23 cellular contexts compared by ENCODE assay signal in genomic region chr14:36134026-36134425, GRCh38. TPM values are rescaled to one million over a fixed set of nuclear protein-coding genes. Genes with fewer than 3 reads are reported as not detected.
DNase-seq lines count a peak whose midpoint lies in the region; TF ChIP-seq lines count a peak whose summit lies in the region.
"Had no signal": no experiment of that assay in that cellular context is flagged by ENCODE, and none has a peak within 500 bp of the region (broad histone marks: within the 10 kb centered on the region; RNA-seq: fewer than 3 reads in every experiment).

No MANE protein-coding gene starts in this region.

- H3K9me3 ChIP-seq in effector memory CD4-positive, alpha-beta T cell (ENCODE audit: control insufficient read depth, low read length) = no peaks in the 10 kb centered on the region
- H3K9me3 ChIP-seq: BLaER1, Peyer's patch had no signal

- H3K36me3 ChIP-seq in brain microvascular endothelial cell (replicated peaks) = no peaks in the 10 kb centered on the region
- no peaks in the 10 kb centered on the region for H3K36me3 ChIP-seq in effector memory CD4-positive, alpha-beta T cell (ENCODE audit: control insufficient read depth, insufficient read depth, low read length)
- H3K36me3 ChIP-seq: BLaER1, Peyer's patch had no signal

- DNase-seq in DMS79 (lab: John Stamatoyannopoulos, UW) (peak; percentile 52), DMS79 treated with DMSO at 0.1 percent for 48 hours (lab: John Stamatoyannopoulos, UW) (no peak), ELR (ENCODE audit: low read depth) (peak; percentile 11), M059J (ENCODE audit: low read depth) (peak; percentile 2), brain microvascular endothelial cell (peak; percentile 1), HuH-7 (ENCODE audit: low spot score) (no peak)
- DNase-seq in effector memory CD4-positive, alpha-beta T cell = no peak
- DNase-seq: CD4-positive, CD25-positive, alpha-beta regulatory T cell; EL; GF-D8; H9; IMR-90; KG1; NCI-H2029; NCI-H2227 treated with DMSO at 0.1 percent for 48 hours; NCI-H526 treated with DMSO at 0.1 percent for 48 hours; Peyer's patch; SHP77 treated with DMSO at 0.1 percent for 48 hours had no signal

- in situ Hi-C loops in brain microvascular endothelial cell (cut with HindIII; ENCODE audit: low pct_ligation_motif_present, low sequenced_read_pairs) = no loop called here

- no peak for TF ChIP-seq CTCF in brain microvascular endothelial cell (IDR thresholded peaks at IDR 0.05; ENCODE audit: low read depth, low read length, missing control alignments)

- no peak overlapping the region for H3K4me3 ChIP-seq in brain microvascular endothelial cell (ENCODE audit: low read depth, low read length)
- no peak overlapping the region for H3K4me3 ChIP-seq in effector memory CD4-positive, alpha-beta T cell (ENCODE audit: insufficient read depth, low read depth, low read length, poor library complexity, severe bottlenecking)
- H3K4me3 ChIP-seq: BLaER1, GM23338, Peyer's patch had no signal

- H3K27ac ChIP-seq in brain microvascular endothelial cell = no peak overlapping the region
- no peak overlapping the region for H3K27ac ChIP-seq in effector memory CD4-positive, alpha-beta T cell (ENCODE audit: insufficient read depth, low read length, poor library complexity, severe bottlenecking)
- H3K27ac ChIP-seq: 22Rv1, BLaER1, Peyer's patch had no signal

- H3K4me1 ChIP-seq in effector memory CD4-positive, alpha-beta T cell (ENCODE audit: control insufficient read depth, insufficient read depth, low read length, poor library complexity, severe bottlenecking) = no peaks in the 10 kb centered on the region
- H3K4me1 ChIP-seq: BLaER1, Peyer's patch had no signal

- H3K27me3 ChIP-seq in brain microvascular endothelial cell (replicated peaks) = no peaks in the 10 kb centered on the region
- no peaks in the 10 kb centered on the region for H3K27me3 ChIP-seq in effector memory CD4-positive, alpha-beta T cell (replicated peaks; ENCODE audit: control insufficient read depth, insufficient read depth, low read length, poor library complexity, severe bottlenecking)
- H3K27me3 ChIP-seq: BLaER1, Peyer's patch had no signal

RNA-seq across cellular contexts. Expression of gene PTCSC3, which starts 42.5 kb away (rescaled TPM):
- not detected in 2 replicates for total RNA-seq in M059J (2014; rRNA removed; shearing (Covaris generic))
- total RNA-seq: CD4-positive, CD25-positive, alpha-beta regulatory T cell; GM23338; H9; IMR-90; NCI-H460; Peyer's patch; T-helper 1 cell treated with Interleukin-12 subunit alpha and Interleukin-12 subunit beta and Interleukin-4 antibody, amounts not matched to agents 30 ng/mL and 1 ng/mL, for 36 hours had no signal

Comparison
In these comparisons a context has a peak if more than half of its experiments do, and no peak if none do; other contexts are left out.
1. DNase-seq: peak in DMS79 (single experiment), ELR (single experiment), M059J (single experiment) and brain microvascular endothelial cell (single experiment); none in DMS79 treated with DMSO at 0.1 percent for 48 hours (single experiment), effector memory CD4-positive, alpha-beta T cell (0 of 3) and HuH-7 (single experiment).